19 cellular contexts compared by ENCODE assay signal in the genomic region with DNA sequence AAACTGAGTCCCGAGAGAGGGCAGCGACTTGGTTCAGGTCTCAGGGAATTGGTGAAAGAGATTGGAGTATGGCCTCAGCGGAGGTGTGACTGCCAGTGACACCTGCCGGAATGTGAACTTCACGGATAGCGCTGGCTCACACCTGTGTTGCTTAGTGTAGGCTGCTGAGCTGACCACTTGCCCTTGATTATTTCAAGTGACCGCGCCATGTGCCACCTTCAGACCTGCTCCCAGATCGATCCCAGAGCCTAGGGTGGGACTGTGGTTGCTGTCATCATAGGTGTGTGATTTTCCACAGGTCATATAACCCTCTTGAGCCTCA.
"Had no signal": no experiment of that assay in that cellular context is flagged by ENCODE, and none has a peak within 500 bp of the region (broad histone marks: within the 10 kb centered on the region; RNA-seq: fewer than 3 reads in every experiment).

No MANE protein-coding gene starts in this region.

- ATAC-seq: HepG2 had no signal

- H3K4me3 ChIP-seq: MG63 had no signal

- DNase-seq: Karpas-422, KG1, MG63, NCI-H1092, NCI-H1105 treated with DMSO at 0.1 percent for 48 hours, NCI-H1417 treated with DMSO at 0.1 percent for 48 hours, NCI-H146, NCI-H1694 treated with DMSO at 0.1 percent for 48 hours, NCI-H1930, NCI-H2081, NCI-H2107, NCI-H2227 treated with DMSO at 0.1 percent for 48 hours, NCI-H524, NCI-H526 treated with DMSO at 0.1 percent for 48 hours, NCI-H748 treated with DMSO at 0.1 percent for 48 hours, RPMI8226, SK-N-SH had no signal

- H3K27me3 ChIP-seq: MG63 had no signal

- H3K36me3 ChIP-seq: MG63 had no signal

- H3K9me3 ChIP-seq: MG63, SK-N-SH had no signal

- FAIRE-seq: HepG2, RCC 7860 had no signal
